ENCODE assay signal across 23 cellular contexts in genomic region chr5:1736889-1737711, GRCh38.
DNase-seq lines count a peak whose midpoint lies in the region; ATAC-seq, FAIRE-seq and TF ChIP-seq lines count a peak whose summit lies in the region.
"Had no signal": no experiment of that assay in that cellular context is flagged by ENCODE, and none has a peak within 500 bp of the region (broad histone marks: within the 10 kb centered on the region; RNA-seq: fewer than 3 reads in every experiment).

No MANE protein-coding gene starts in this region.

- no peak overlapping the region for H2BK5ac ChIP-seq in H9 (ENCODE audit: insufficient read length, low read length)

- no peak overlapping the region for H2BK120ac ChIP-seq in H9 (ENCODE audit: low read depth, low read length, poor library complexity, severe bottlenecking)

- H3K4me3 Mint-ChIP-seq in activated naive CD4-positive, alpha-beta T cell treated with anti-CD3 and anti-CD28 coated beads, Interleukin-2, amount 10 ng/mL, durations not matched to agents 7 days and 5 days = no peak overlapping the region
- H3K4me3 Mint-ChIP-seq in H9 = no peak overlapping the region
- no peak overlapping the region for H3K4me3 Mint-ChIP-seq in type B pancreatic cell
- H3K4me3 Mint-ChIP-seq: activated B cell treated with CpG ODN at 0.5 μM for 24 hours; activated CD8-positive, alpha-beta T cell treated with anti-CD3 and anti-CD28 coated beads, Interleukin-2, amount 10 ng/mL, durations not matched to agents 7 days and 5 days; activated naive CD8-positive, alpha-beta T cell treated with anti-CD3 and anti-CD28 coated beads, Interleukin-2, amount 10 ng/mL, durations not matched to agents 7 days and 5 days; neural progenitor cell had no signal

- intact Hi-C loops in HepG2 (cut with micrococcal nuclease; ENCODE audit: unreplicated experiment) = no loop called here

- no CpG with 5 or more reads among the region's 15 CpGs for WGBS in H9 (ENCODE audit: extremely low coverage, insufficient read length, low lambda C conversion rate)
- 19% methylated on average over 7 of the region's 15 CpGs for WGBS in HepG2 (ENCODE audit: low lambda C conversion rate)

- no peak for FAIRE-seq in HepG2 (lab: Jason Lieb, UNC)
- FAIRE-seq: frontal cortex, G401.6 had no signal

- in situ Hi-C loops in HepG2 (cut with HindIII; ENCODE audit: extremely low pct_ligation_motif_present, low pct_unique_long_range_greater_than_20kb) = no loop called here

- H3K9me3 ChIP-seq in H9 (ENCODE audit: control insufficient read depth, low read depth, low read length) = no peaks in the 10 kb centered on the region
- peaks cover 19% of the 10 kb centered on the region for H3K9me3 ChIP-seq in HepG2 (ENCODE audit: low read length)

- H3K27me3 ChIP-seq in H9 (ENCODE audit: insufficient read depth, low read length) (no peaks in the 10 kb centered on the region), HepG2 (ENCODE audit: control insufficient read depth in 1 of 2, insufficient read depth in 2 of 2, low read length in 2 of 2) (peaks cover 10 to 16% of the 10 kb centered on the region in 2 experiments; a peak in 4 of 5 replicates)
- H3K27me3 ChIP-seq: hepatocyte, neural progenitor cell, upper lobe of left lung had no signal

- TF ChIP-seq EP300 in HepG2 (IDR thresholded peaks at IDR 0.05; ENCODE audit: low read depth in 2 of 2, low read length in 2 of 2) = no peak
- no peak for TF ChIP-seq EP300 in HepG2 (CRISPR knock-in tag; IDR thresholded peaks at IDR 0.05; ENCODE audit: borderline replicate concordance)

- H3K27ac Mint-ChIP-seq in activated naive CD4-positive, alpha-beta T cell treated with anti-CD3 and anti-CD28 coated beads, Interleukin-2, amount 10 ng/mL, durations not matched to agents 7 days and 5 days = no peak overlapping the region
- H3K27ac Mint-ChIP-seq in H9 (no peak overlapping the region; a peak in 1 of 7 replicates), type B pancreatic cell (no peak overlapping the region)
- H3K27ac Mint-ChIP-seq: activated B cell treated with CpG ODN at 0.5 μM for 24 hours; activated CD8-positive, alpha-beta T cell treated with anti-CD3 and anti-CD28 coated beads, Interleukin-2, amount 10 ng/mL, durations not matched to agents 7 days and 5 days; activated naive CD8-positive, alpha-beta T cell treated with anti-CD3 and anti-CD28 coated beads, Interleukin-2, amount 10 ng/mL, durations not matched to agents 7 days and 5 days; neural progenitor cell had no signal

- no peak for TF ChIP-seq CTCF in H9 (conservative IDR thresholded peaks at IDR 0.05)
- no peak for TF ChIP-seq CTCF in HepG2 (CRISPR knock-in tag; IDR thresholded peaks at IDR 0.05)
- TF ChIP-seq CTCF in type B pancreatic cell (conservative IDR thresholded peaks at IDR 0.05) = no peak
- no peak for TF ChIP-seq CTCF in GM10248 (IDR thresholded peaks at IDR 0.05; ENCODE audit: control extremely low read depth, extremely low read depth, low read depth, missing control alignments)

- no peak overlapping the region for H3K18ac ChIP-seq in H9 (ENCODE audit: insufficient read length, low read depth, low read length)

- H3K36me3 ChIP-seq in HepG2 (replicated peaks in 1 of 2; ENCODE audit: control insufficient read depth in 1 of 2, insufficient read depth in 2 of 2, low read length in 2 of 2) = no peaks in the 10 kb centered on the region
- H3K36me3 ChIP-seq: neural progenitor cell, spleen, upper lobe of left lung had no signal

- no peak overlapping the region for H3K4me2 ChIP-seq in H9 (ENCODE audit: insufficient read depth, insufficient read length, low read length)
- H3K4me2 ChIP-seq in HepG2 (ENCODE audit: low read depth, low read length) = no peak overlapping the region
- H3K4me2 ChIP-seq: hepatocyte, neural progenitor cell had no signal

- no peaks in the 10 kb centered on the region for H3K23me2 ChIP-seq in H9 (ENCODE audit: insufficient read length, low read depth, low read length, poor library complexity, severe bottlenecking)

- POLR2A ChIA-PET in HepG2 (lab: Yijun Ruan, JAX) (no interaction called here), GM10248 (lab: Yijun Ruan, JAX) (no interaction called here)

- no peak for TF ChIP-seq RAD21 in HepG2 (CRISPR knock-in tag; IDR thresholded peaks at IDR 0.05)

- H3K79me1 ChIP-seq in H9 (ENCODE audit: insufficient read depth, low read depth, low read length, poor library complexity, severe bottlenecking) = no peaks in the 10 kb centered on the region

- DNase-seq in activated naive CD4-positive, alpha-beta T cell treated with anti-CD3 and anti-CD28 coated beads, Interleukin-2, amount 10 ng/mL, durations not matched to agents 7 days and 5 days = peak; percentile 19
- DNase-seq in activated naive CD4-positive, alpha-beta T cell treated with anti-CD3 and anti-CD28 coated beads, Interleukin-2, amount 50 U/mL, for 16 hours = no peak
- peak; percentile 33 for DNase-seq in H9
- no peak for DNase-seq in HepG2 (ENCODE audit: low spot score)
- peak; percentile 65 for DNase-seq in type B pancreatic cell (ENCODE audit: extremely low spot score, unreplicated experiment)
- DNase-seq in HPDE6-E6E7 (ENCODE audit: extremely low spot score) = no peak
- no peak for DNase-seq in GM10248 (ENCODE audit: extremely low spot score)
- DNase-seq in superior temporal gyrus (ENCODE audit: extremely low spot score) = no peak
- DNase-seq: activated B cell treated with CpG ODN at 0.5 μM for 24 hours; activated naive CD8-positive, alpha-beta T cell treated with anti-CD3 and anti-CD28 coated beads, Interleukin-2, amount 10 ng/mL, durations not matched to agents 7 days and 5 days; C1 segment of cervical spinal cord; cerebellar nuclear complex; DMS 273 treated with DMSO at 0.1 percent for 48 hours; NCI-H1048; NCI-H187; spleen; upper lobe of left lung had no signal

- H3K9ac ChIP-seq in H9 (ENCODE audit: extremely low read depth, insufficient read length, low read length) = no peak overlapping the region
- no peak overlapping the region for H3K9ac ChIP-seq in HepG2 (ENCODE audit: insufficient read depth, low read depth, low read length)
- H3K9ac ChIP-seq: neural progenitor cell had no signal

- BruUV-seq in HepG2 (replicated peaks; lab: Mats Ljungman, UMichigan) = no TSS peak

- H2AK5ac ChIP-seq in H9 (ENCODE audit: insufficient read length, low read length) = no peak overlapping the region

- H3K9me3 Mint-ChIP-seq in activated naive CD4-positive, alpha-beta T cell treated with anti-CD3 and anti-CD28 coated beads, Interleukin-2, amount 10 ng/mL, durations not matched to agents 7 days and 5 days = peaks cover 5% of the 10 kb centered on the region
- peaks cover 24 to 25% of the 10 kb centered on the region in 2 experiments for H3K9me3 Mint-ChIP-seq in H9
- peaks cover 11% of the 10 kb centered on the region for H3K9me3 Mint-ChIP-seq in type B pancreatic cell
- H3K9me3 Mint-ChIP-seq: activated naive CD8-positive, alpha-beta T cell treated with anti-CD3 and anti-CD28 coated beads, Interleukin-2, amount 10 ng/mL, durations not matched to agents 7 days and 5 days had no signal

- no peaks in the 10 kb centered on the region for H3K36me3 Mint-ChIP-seq in activated naive CD4-positive, alpha-beta T cell treated with anti-CD3 and anti-CD28 coated beads, Interleukin-2, amount 10 ng/mL, durations not matched to agents 7 days and 5 days
- peaks cover 0 to 4% (median 0%) of the 10 kb centered on the region in 3 experiments; a peak in 3 of 7 replicates for H3K36me3 Mint-ChIP-seq in H9 (ENCODE audit: insufficient read depth in 1 of 3, low read depth in 3 of 3)
- peaks cover under 1% of the 10 kb centered on the region for H3K36me3 Mint-ChIP-seq in type B pancreatic cell
- H3K36me3 Mint-ChIP-seq: activated naive CD8-positive, alpha-beta T cell treated with anti-CD3 and anti-CD28 coated beads, Interleukin-2, amount 10 ng/mL, durations not matched to agents 7 days and 5 days; neural progenitor cell had no signal

- CTCF ChIA-PET in activated naive CD4-positive, alpha-beta T cell treated with anti-CD3 and anti-CD28 coated beads, Interleukin-2, amount 10 ng/mL, durations not matched to agents 7 days and 5 days (lab: Charles Lee) = interaction anchor here (1.0 to 1.2 kb wide), 2 partner anchors 13 to 71 kb away, joined by 3 to 4 read pairs; no protein-coding TSS in a partner anchor
- CTCF ChIA-PET in HepG2 (lab: Yijun Ruan, JAX; ENCODE audit: low intra/inter-chr PET ratio, low total read pairs) (interaction anchor here (1.4 kb wide), 1 partner anchor 280 kb away, joined by 3 read pairs; no protein-coding TSS in a partner anchor), GM10248 (lab: Yijun Ruan, JAX) (interaction anchor here (0.6 to 2.0 kb wide), 6 partner anchors 13 to 304 kb away, joined by 3 to 5 read pairs (median 4); partner anchors contain the start of gene NDUFS6)

- H2BK20ac ChIP-seq in H9 (ENCODE audit: low read depth, low read length, poor library complexity, severe bottlenecking) = no peak overlapping the region

- H3K27ac ChIP-seq in H9 (ENCODE audit: insufficient read length, low read depth, low read length) = no peak overlapping the region
- no peak overlapping the region for H3K27ac ChIP-seq in HepG2 (ENCODE audit: extremely low read length, insufficient read depth, low read length)
- H3K27ac ChIP-seq: hepatocyte, neural progenitor cell, spleen, upper lobe of left lung had no signal

- peaks cover 28% of the 10 kb centered on the region for H3K27me3 Mint-ChIP-seq in activated naive CD4-positive, alpha-beta T cell treated with anti-CD3 and anti-CD28 coated beads, Interleukin-2, amount 10 ng/mL, durations not matched to agents 7 days and 5 days
- H3K27me3 Mint-ChIP-seq in H9 (ENCODE audit: low read depth) (peaks cover 21% of the 10 kb centered on the region), type B pancreatic cell (peaks cover 22% of the 10 kb centered on the region)

- no peak for TF ChIP-seq POLR2A in HepG2 (IDR thresholded peaks at IDR 0.05; ENCODE audit: insufficient read depth in 1 of 2, low read depth in 2 of 2, low read length in 2 of 2)

- H2AFZ ChIP-seq in H9 (ENCODE audit: low read length) = no peak overlapping the region
- H2AFZ ChIP-seq in HepG2 (ENCODE audit: low read length) = no peak overlapping the region
- H2AFZ ChIP-seq: hepatocyte, neural progenitor cell had no signal

- no peak overlapping the region for H3K4me3 ChIP-seq in HepG2 (replicated peaks in 1 of 3; ENCODE audit: insufficient read depth in 1 of 3, low read depth in 2 of 3, low read length in 3 of 3)
- H3K4me3 ChIP-seq: GM12878, hepatocyte, neural progenitor cell, spleen, upper lobe of left lung had no signal

- H3K56ac ChIP-seq in H9 (ENCODE audit: insufficient read length, low read depth, low read length) = no peak overlapping the region

- H2BK12ac ChIP-seq in H9 (ENCODE audit: insufficient read length, low read depth, low read length) = no peak overlapping the region

- no peaks in the 10 kb centered on the region for H4K20me1 ChIP-seq in H9 (ENCODE audit: control insufficient read depth, insufficient read depth, insufficient read length)
- no peaks in the 10 kb centered on the region for H4K20me1 ChIP-seq in HepG2 (ENCODE audit: insufficient read depth, low read length)

- ATAC-seq in HepG2 = peak; percentile 29

- H4K5ac ChIP-seq in H9 (ENCODE audit: insufficient read length, low read depth, low read length) = no peak overlapping the region

- no peak overlapping the region for H3K4ac ChIP-seq in H9 (ENCODE audit: low read depth, low read length)

- H3K14ac ChIP-seq in H9 (ENCODE audit: insufficient read depth, low read length) = no peak overlapping the region

- no peaks in the 10 kb centered on the region for H3K79me2 ChIP-seq in H9 (ENCODE audit: insufficient read depth, low read length)
- H3K79me2 ChIP-seq in HepG2 (ENCODE audit: insufficient read depth, low read length) = no peaks in the 10 kb centered on the region
- H3K79me2 ChIP-seq: hepatocyte had no signal

- no peak overlapping the region for H2BK15ac ChIP-seq in H9 (ENCODE audit: low read depth, low read length)

- no peaks in the 10 kb centered on the region for H3K4me1 Mint-ChIP-seq in activated naive CD4-positive, alpha-beta T cell treated with anti-CD3 and anti-CD28 coated beads, Interleukin-2, amount 10 ng/mL, durations not matched to agents 7 days and 5 days
- no peaks in the 10 kb centered on the region for H3K4me1 Mint-ChIP-seq in H9
- no peaks in the 10 kb centered on the region for H3K4me1 Mint-ChIP-seq in type B pancreatic cell (ENCODE audit: unreplicated experiment)
- H3K4me1 Mint-ChIP-seq: activated B cell treated with CpG ODN at 0.5 μM for 24 hours; activated naive CD8-positive, alpha-beta T cell treated with anti-CD3 and anti-CD28 coated beads, Interleukin-2, amount 10 ng/mL, durations not matched to agents 7 days and 5 days had no signal

- H3K23ac ChIP-seq in H9 (ENCODE audit: insufficient read length, low read depth, low read length) = no peak overlapping the region

- H3K4me1 ChIP-seq in H9 (ENCODE audit: insufficient read depth, low read length) = no peaks in the 10 kb centered on the region
- H3K4me1 ChIP-seq in HepG2 (ENCODE audit: insufficient read depth, low read length) = no peaks in the 10 kb centered on the region
- H3K4me1 ChIP-seq: neural progenitor cell, spleen, upper lobe of left lung had no signal

- H4K8ac ChIP-seq in H9 (replicated peaks; ENCODE audit: insufficient read length, low read depth, low read length) = no peak overlapping the region

- no peak overlapping the region for H3T11ph ChIP-seq in H9 (ENCODE audit: low read length)

- H4K91ac ChIP-seq in H9 (ENCODE audit: insufficient read length, low read depth, low read length) = no peak overlapping the region

Comparison
In these comparisons a context has a peak if more than half of its experiments do, and no peak if none do; other contexts are left out.
1. DNase-seq: peak in activated naive CD4-positive, alpha-beta T cell treated with anti-CD3 and anti-CD28 coated beads, Interleukin-2, amount 10 ng/mL, durations not matched to agents 7 days and 5 days (single experiment), H9 (single experiment) and type B pancreatic cell (single experiment); none in activated naive CD4-positive, alpha-beta T cell treated with anti-CD3 and anti-CD28 coated beads, Interleukin-2, amount 50 U/mL, for 16 hours (single experiment), HepG2 (single experiment), HPDE6-E6E7 (single experiment), GM10248 (single experiment) and superior temporal gyrus (single experiment).